In the genomic region with DNA sequence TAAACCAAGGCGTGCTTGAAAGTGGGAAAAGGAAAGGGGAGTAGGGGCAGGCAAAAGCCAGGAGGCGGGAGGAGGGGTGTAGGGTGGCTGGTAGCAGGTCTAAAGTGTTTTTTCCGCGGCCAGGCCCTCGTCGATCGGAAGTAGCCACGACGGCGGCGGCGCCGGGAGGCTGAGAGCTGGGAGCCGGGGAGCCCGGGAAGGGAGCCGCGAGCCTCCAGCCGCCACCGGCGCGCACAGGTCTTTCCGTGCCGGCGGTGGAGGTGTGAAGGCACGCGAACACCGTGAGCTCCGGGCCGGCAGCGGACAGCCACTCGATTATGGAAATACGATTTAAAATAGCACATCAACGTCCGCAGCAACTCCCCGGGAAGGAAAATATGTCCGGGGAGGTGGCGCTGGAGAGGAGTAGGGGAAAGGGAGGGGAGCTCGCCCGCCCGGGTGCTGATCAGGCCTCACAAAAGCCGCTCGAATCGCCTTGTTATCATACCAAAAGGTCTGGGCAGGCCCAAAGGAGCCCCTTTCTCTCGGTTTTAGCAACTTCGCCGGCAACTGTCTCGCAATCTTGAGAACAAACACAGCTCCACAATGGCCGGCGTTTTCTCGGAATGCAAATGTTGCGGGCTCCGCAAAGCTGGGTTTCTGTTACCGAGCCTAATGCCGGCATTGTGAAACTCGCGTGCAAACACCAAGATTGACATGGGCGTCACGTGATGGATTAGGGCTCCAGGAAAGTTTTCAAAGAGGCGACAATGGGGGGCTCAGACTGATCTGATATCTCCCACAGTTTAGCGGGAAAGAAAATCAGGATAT, we compare ENCODE assay signal across 8 cellular contexts. TPM values are rescaled to one million over a fixed set of nuclear protein-coding genes. Genes with fewer than 3 reads are reported as not detected.
DNase-seq lines count a peak whose midpoint lies in the region; TF ChIP-seq lines count a peak whose summit lies in the region.

No MANE protein-coding gene starts in this region.

- no peak overlapping the region for H3K27ac ChIP-seq in osteoblast (ENCODE audit: low read depth, low read length)

- peak overlapping the region; percentile 71 for H3K4me3 Mint-ChIP-seq in activated CD4-positive, alpha-beta T cell treated with anti-CD3 and anti-CD28 coated beads, Interleukin-2, amount 10 ng/mL, durations not matched to agents 24 days and 14 days

- H3K4me1 Mint-ChIP-seq in activated CD4-positive, alpha-beta T cell treated with anti-CD3 and anti-CD28 coated beads, Interleukin-2, amount 10 ng/mL, durations not matched to agents 24 days and 14 days: peaks cover 11% of the 10 kb centered on the region

- TF ChIP-seq CTCF in HFF-Myc (IDR thresholded peaks at IDR 0.05; ENCODE audit: low read depth, low read length, missing control alignments) (no peak), osteoblast (IDR thresholded peaks at IDR 0.05; ENCODE audit: extremely low read depth, low read depth, low read length) (no peak)

- peak; percentile 58 for DNase-seq in activated CD4-positive, alpha-beta T cell treated with anti-CD3 and anti-CD28 coated beads, Interleukin-2, amount 10 ng/mL, durations not matched to agents 24 days and 14 days
- no peak for DNase-seq in activated CD4-positive, alpha-beta T cell treated with anti-CD3 and anti-CD28 coated beads, Interleukin-2, amount 50 U/mL, for 1 hour
- DNase-seq in HFF-Myc (ENCODE audit: extremely low read depth, low read depth) (no peak), MV-4-11 (lab: John Stamatoyannopoulos, UW) (peak; percentile 34), head of caudate nucleus (peak in 39 of 42 donors; percentile 22 to 84 (median 57)), osteoblast (ENCODE audit: insufficient read length, low spot score, missing footprints) (peak; percentile 90)
- DNase-seq in activated CD8-positive, alpha-beta memory T cell treated with anti-CD3 and anti-CD28 coated beads, Interleukin-2, amount 50 U/mL, for 48 hours: peak; percentile 55
- DNase-seq in activated effector memory CD4-positive, alpha-beta T cell treated with Interleukin-2 at 50 U/mL for 16 hours: no peak

- intact Hi-C loops in activated CD4-positive, alpha-beta T cell treated with anti-CD3 and anti-CD28 coated beads, Interleukin-2, amount 10 ng/mL, durations not matched to agents 24 days and 14 days (cut with micrococcal nuclease): loop anchor here (5.0 kb wide), 1 partner anchor 114 kb away; the partner anchor contains the start of gene CNMD
- intact Hi-C loops in head of caudate nucleus (cut with DNase I): no loop called here

- no peak overlapping the region for H3K27ac Mint-ChIP-seq in activated CD4-positive, alpha-beta T cell treated with anti-CD3 and anti-CD28 coated beads, Interleukin-2, amount 10 ng/mL, durations not matched to agents 24 days and 14 days

- peaks cover 8% of the 10 kb centered on the region for H3K36me3 Mint-ChIP-seq in activated CD4-positive, alpha-beta T cell treated with anti-CD3 and anti-CD28 coated beads, Interleukin-2, amount 10 ng/mL, durations not matched to agents 24 days and 14 days (ENCODE audit: low read depth)

- H3K27me3 ChIP-seq in osteoblast (ENCODE audit: insufficient read depth, low read length): peaks cover 44% of the 10 kb centered on the region

- H3K9me3 ChIP-seq in osteoblast (ENCODE audit: low read depth, low read length): no peaks in the 10 kb centered on the region

- H3K36me3 ChIP-seq in osteoblast (ENCODE audit: insufficient read depth, low read length): no peaks in the 10 kb centered on the region

- no peaks in the 10 kb centered on the region for H3K4me1 ChIP-seq in osteoblast (ENCODE audit: insufficient read depth, low read length)

- H4K20me1 ChIP-seq in osteoblast (ENCODE audit: insufficient read depth, low read length): no peaks in the 10 kb centered on the region

- H3K9me3 Mint-ChIP-seq in activated CD4-positive, alpha-beta T cell treated with anti-CD3 and anti-CD28 coated beads, Interleukin-2, amount 10 ng/mL, durations not matched to agents 24 days and 14 days: peaks cover 19% of the 10 kb centered on the region

- H3K27me3 Mint-ChIP-seq in activated CD4-positive, alpha-beta T cell treated with anti-CD3 and anti-CD28 coated beads, Interleukin-2, amount 10 ng/mL, durations not matched to agents 24 days and 14 days: peaks cover 50% of the 10 kb centered on the region

- H2AFZ ChIP-seq in osteoblast (ENCODE audit: low read length): peak overlapping the region; percentile 85

- H3K4me3 ChIP-seq in HFF-Myc (replicated peaks; ENCODE audit: low read depth, low read length) (peak overlapping the region; percentile 27), osteoblast (ENCODE audit: insufficient read depth, low read length) (peak overlapping the region; percentile 72)

- H3K79me2 ChIP-seq in osteoblast (ENCODE audit: insufficient read depth, low read length): no peaks in the 10 kb centered on the region

- H3K4me2 ChIP-seq in osteoblast (ENCODE audit: insufficient read depth, low read length): peak overlapping the region; percentile 81

RNA-seq across cellular contexts. Expression of gene PCDH8, which starts 2.9 kb away (rescaled TPM):
- total RNA-seq in activated CD4-positive, alpha-beta T cell treated with anti-CD3 and anti-CD28 coated beads, Interleukin-2, amount 10 ng/mL, durations not matched to agents 24 days and 14 days: not detected in 2 replicates
- not detected in 2 replicates for total RNA-seq in osteoblast

Comparison
In these comparisons a context has a peak if more than half of its experiments do, and no peak if none do; other contexts are left out.
1. DNase-seq: peak in activated CD4-positive, alpha-beta T cell treated with anti-CD3 and anti-CD28 coated beads, Interleukin-2, amount 10 ng/mL, durations not matched to agents 24 days and 14 days (single experiment), MV-4-11 (single experiment), activated CD8-positive, alpha-beta memory T cell treated with anti-CD3 and anti-CD28 coated beads, Interleukin-2, amount 50 U/mL, for 48 hours (single experiment), head of caudate nucleus (39 of 42) and osteoblast (single experiment); none in activated CD4-positive, alpha-beta T cell treated with anti-CD3 and anti-CD28 coated beads, Interleukin-2, amount 50 U/mL, for 1 hour (single experiment), HFF-Myc (single experiment) and activated effector memory CD4-positive, alpha-beta T cell treated with Interleukin-2 at 50 U/mL for 16 hours (single experiment).